ENCODE assay signal across 2 cellular contexts in genomic region chr19:40251244-40251643, GRCh38.
TF ChIP-seq lines count a peak whose summit lies in the region.

No MANE protein-coding gene starts in this region.

TF ChIP-seq in A549, 52 proteins besides CTCF, POLR2A, EP300 and RAD21:
- TF ChIP-seq RARB (CRISPR knock-in tag; IDR thresholded peaks at IDR 0.05) (no peak), SREBF2 (IDR thresholded peaks at IDR 0.05) (no peak), BCL3 (IDR thresholded peaks at IDR 0.05) (no peak), FOSB (CRISPR knock-in tag; IDR thresholded peaks at IDR 0.05) (no peak), FOXS1 (CRISPR knock-in tag; IDR thresholded peaks at IDR 0.05) (no peak), CHD2 (IDR thresholded peaks at IDR 0.05; ENCODE audit: low read length, partially characterized antibody) (no peak), REST (IDR thresholded peaks at IDR 0.05) (no peak), BHLHE40 (IDR thresholded peaks at IDR 0.05; ENCODE audit: low read depth, low read length) (no peak), PHF8 (IDR thresholded peaks at IDR 0.05; ENCODE audit: borderline replicate concordance, low read depth) (no peak), ZFP36 (IDR thresholded peaks at IDR 0.05; ENCODE audit: borderline replicate concordance, partially characterized antibody) (no peak), NR3C1 (IDR thresholded peaks at IDR 0.05) (no peak), ATOH8 (CRISPR knock-in tag; IDR thresholded peaks at IDR 0.05; ENCODE audit: low read depth) (no peak), USF2 (IDR thresholded peaks at IDR 0.05) (no peak), HES2 (IDR thresholded peaks at IDR 0.05) (no peak), POLR2AphosphoS2 (conservative IDR thresholded peaks at IDR 0.05; ENCODE audit: low read length) (no peak), HOXA7 (CRISPR knock-in tag; IDR thresholded peaks at IDR 0.05) (no peak), HDAC2 (IDR thresholded peaks at IDR 0.05) (no peak)

TF ChIP-seq in GM12878, 131 proteins besides CTCF, POLR2A, EP300 and RAD21:
- no peak for TF ChIP-seq RAD51 (IDR thresholded peaks at IDR 0.05)
- TF ChIP-seq CEBPB (IDR thresholded peaks at IDR 0.05; ENCODE audit: borderline replicate concordance in 1 of 2, low read depth in 2 of 2, low read length in 2 of 2): no peak
- peak; percentile 82 for TF ChIP-seq ZBTB40 (IDR thresholded peaks at IDR 0.05; ENCODE audit: borderline replicate concordance)
- TF ChIP-seq MEF2A (IDR thresholded peaks at IDR 0.05; ENCODE audit: insufficient read depth, low read depth, low read length): no peak
- no peak for TF ChIP-seq BMI1 (IDR thresholded peaks at IDR 0.05; ENCODE audit: borderline replicate concordance)
- TF ChIP-seq HDAC6 (IDR thresholded peaks at IDR 0.05; ENCODE audit: unreplicated experiment): no peak
- TF ChIP-seq MEF2B (IDR thresholded peaks at IDR 0.05; ENCODE audit: partially characterized antibody, poor library complexity, severe bottlenecking): no peak
- TF ChIP-seq RCOR1 (conservative IDR thresholded peaks at IDR 0.05; ENCODE audit: low read depth, low read length): no peak
TF ChIP-seq in GM12878: peak in this region for 1.
